24 cellular contexts compared by ENCODE assay signal in the genomic region with DNA sequence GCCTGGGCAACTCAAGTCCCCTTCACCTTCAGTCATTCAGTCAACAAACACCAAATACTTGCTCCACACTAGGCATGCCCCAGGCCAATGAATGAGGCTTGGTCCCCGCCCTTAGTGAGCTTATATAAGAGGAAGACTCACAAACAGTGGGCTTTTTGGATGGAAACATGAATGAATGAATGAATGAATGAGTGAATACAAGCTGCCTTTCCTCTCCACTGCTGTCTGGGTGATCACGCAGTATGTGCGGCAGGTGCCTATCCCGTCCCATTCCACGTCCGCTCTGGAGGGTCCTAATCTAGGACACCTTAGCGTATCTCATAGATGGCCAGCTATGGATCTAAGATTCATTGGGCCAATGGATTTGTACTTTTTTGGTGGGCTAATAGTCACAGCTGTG.
"Had no signal": no experiment of that assay in that cellular context is flagged by ENCODE, and none has a peak within 500 bp of the region (broad histone marks: within the 10 kb centered on the region; RNA-seq: fewer than 3 reads in every experiment).

No MANE protein-coding gene starts in this region.

- H3K4me2 ChIP-seq: hepatocyte had no signal

- ATAC-seq: heart right ventricle; left colon; left lung; lower lobe of right lung; naive thymus-derived CD8-positive, alpha-beta T cell; stimulated activated memory B cell treated with anti-CD40 and anti-IgM and Interleukin-4, amounts not matched to agents 10 μg/mL and 1 μg/mL and 100 μg/mL, for 72 hours; stimulated activated naive CD8-positive, alpha-beta T cell treated with anti-CD3 and anti-CD28 coated beads, Interleukin-15, amount 100 ng/mL, for 72 hours had no signal

- H3K9ac ChIP-seq: parathyroid adenoma had no signal

- H3K27me3 ChIP-seq: heart right ventricle, hepatocyte, left lung, neutrophil, sigmoid colon, spleen, transverse colon, upper lobe of left lung, vagina had no signal

- H3K9me3 ChIP-seq: heart right ventricle, left lung, lower lobe of right lung, neutrophil, sigmoid colon, spleen, transverse colon, upper lobe of left lung, vagina had no signal

- H3K27ac ChIP-seq: heart right ventricle, hepatocyte, left lung, lower lobe of right lung, neutrophil, parathyroid adenoma, sigmoid colon, spleen, transverse colon, upper lobe of left lung, vagina had no signal

- H3K4me3 ChIP-seq: heart right ventricle, hepatocyte, left lung, lower lobe of right lung, sigmoid colon, spleen, transverse colon, upper lobe of left lung, vagina had no signal

- DNase-seq: heart right ventricle; islet precursor cell; left colon; left lung; lower lobe of right lung; mammary epithelial cell; mesenchymal stem cell; naive thymus-derived CD8-positive, alpha-beta T cell; occipital lobe; retina; sigmoid colon; small intestine; spleen; stimulated activated CD4-positive, alpha-beta T cell treated with anti-CD3 and anti-CD28 coated beads, Interleukin-4, amount 100 ng/mL, for 24 hours; stimulated activated naive CD4-positive, alpha-beta T cell treated with Interleukin-2 at 50 U/mL for 16 hours; stimulated activated naive CD8-positive, alpha-beta T cell treated with anti-CD3 and anti-CD28 coated beads, Interleukin-15, amount 100 ng/mL, for 72 hours; substantia nigra; transverse colon; upper lobe of left lung had no signal

- H2AFZ ChIP-seq: hepatocyte, parathyroid adenoma had no signal

- H3K36me3 ChIP-seq: heart right ventricle, left lung, lower lobe of right lung, neutrophil, sigmoid colon, spleen, transverse colon, upper lobe of left lung, vagina had no signal

- FAIRE-seq: small intestine had no signal

- H3K79me2 ChIP-seq: hepatocyte, parathyroid adenoma had no signal
